18 cellular contexts compared by ENCODE assay signal in genomic region chr1:197486948-197487347, GRCh38.
DNase-seq lines count a peak whose midpoint lies in the region; ATAC-seq, FAIRE-seq and TF ChIP-seq lines count a peak whose summit lies in the region.
"Had no signal": no experiment of that assay in that cellular context is flagged by ENCODE, and none has a peak within 500 bp of the region (broad histone marks: within the 10 kb centered on the region; RNA-seq: fewer than 3 reads in every experiment).

No MANE protein-coding gene starts in this region.

- peaks cover 0 to 4% (median 3%) of the 10 kb centered on the region in 3 donors for H3K4me1 ChIP-seq in pancreas

- peaks cover under 1% of the 10 kb centered on the region for H3K4me1 Mint-ChIP-seq in activated CD4-positive, alpha-beta T cell treated with anti-CD3 and anti-CD28 coated beads, Interleukin-2, amount 10 ng/mL, durations not matched to agents 24 days and 14 days
- H3K4me1 Mint-ChIP-seq in activated CD4-positive, alpha-beta T cell treated with anti-CD3 and anti-CD28 coated beads, Interleukin-2, amount 10 ng/mL, durations not matched to agents 7 days and 5 days = peaks cover 1% of the 10 kb centered on the region
- H3K4me1 Mint-ChIP-seq: IgD-negative memory B cell had no signal

- H3K27ac ChIP-seq in brain microvascular endothelial cell (no peak overlapping the region), pancreas (no peak overlapping the region)

- in situ Hi-C loops in brain microvascular endothelial cell (cut with HindIII; ENCODE audit: low pct_ligation_motif_present, low sequenced_read_pairs) = no loop called here

- 76 to 78% methylated on average over 2 of the region's 2 CpGs for WGBS in pancreas, 2 donors

- no peaks in the 10 kb centered on the region for H3K9me3 ChIP-seq in pancreas

- no peaks in the 10 kb centered on the region for H3K36me3 Mint-ChIP-seq in activated CD4-positive, alpha-beta T cell treated with anti-CD3 and anti-CD28 coated beads, Interleukin-2, amount 10 ng/mL, durations not matched to agents 24 days and 14 days (ENCODE audit: low read depth)
- H3K36me3 Mint-ChIP-seq in activated CD4-positive, alpha-beta T cell treated with anti-CD3 and anti-CD28 coated beads, Interleukin-2, amount 10 ng/mL, durations not matched to agents 7 days and 5 days (ENCODE audit: low read depth) = no peaks in the 10 kb centered on the region
- H3K36me3 Mint-ChIP-seq: activated naive CD8-positive, alpha-beta T cell treated with anti-CD3 and anti-CD28 coated beads for 36 hours had no signal

- H3K27me3 ChIP-seq in brain microvascular endothelial cell (replicated peaks) (no peaks in the 10 kb centered on the region), pancreas (no peaks in the 10 kb centered on the region)

- CTCF ChIA-PET in activated CD4-positive, alpha-beta T cell treated with anti-CD3 and anti-CD28 coated beads, Interleukin-2, amount 10 ng/mL, durations not matched to agents 7 days and 5 days (lab: Charles Lee) = no interaction called here

- TF ChIP-seq CTCF in brain microvascular endothelial cell (IDR thresholded peaks at IDR 0.05; ENCODE audit: low read depth, low read length, missing control alignments) = no peak
- no peak for TF ChIP-seq CTCF in pancreas (IDR thresholded peaks at IDR 0.05)

- DNase-seq in NCI-H2196 (lab: John Stamatoyannopoulos, UW; ENCODE audit: unreplicated experiment) (peak; percentile 42), NCI-H2196 treated with DMSO at 0.1 percent for 48 hours (lab: John Stamatoyannopoulos, UW; ENCODE audit: unreplicated experiment) (no peak), NCI-H2029 treated with DMSO at 0.1 percent for 48 hours (lab: John Stamatoyannopoulos, UW) (peak; percentile 38), brain microvascular endothelial cell (peak; percentile 15), pancreas (peak in 2 of 6 donors; percentile 23 to 25)
- DNase-seq in activated CD4-positive, alpha-beta T cell treated with anti-CD3 and anti-CD28 coated beads, Interleukin-2, amount 10 ng/mL, durations not matched to agents 24 days and 14 days = no peak
- DNase-seq in activated CD4-positive, alpha-beta T cell treated with anti-CD3 and anti-CD28 coated beads, Interleukin-2, amount 10 ng/mL, durations not matched to agents 7 days and 5 days = no peak
- no peak for DNase-seq in activated naive CD4-positive, alpha-beta T cell treated with Interleukin-2 at 50 U/mL for 16 hours
- DNase-seq: activated CD8-positive, alpha-beta memory T cell treated with anti-CD3 and anti-CD28 coated beads, Interleukin-2, amount 10 ng/mL, durations not matched to agents 7 days and 5 days; activated naive CD8-positive, alpha-beta T cell treated with anti-CD3 and anti-CD28 coated beads for 36 hours; effector memory CD8-positive, alpha-beta T cell; head of caudate nucleus; NCI-H2171 treated with DMSO at 0.1 percent for 48 hours; occipital lobe; trophoblast cell had no signal

- H3K27ac Mint-ChIP-seq in activated CD4-positive, alpha-beta T cell treated with anti-CD3 and anti-CD28 coated beads, Interleukin-2, amount 10 ng/mL, durations not matched to agents 24 days and 14 days = no peak overlapping the region
- H3K27ac Mint-ChIP-seq in activated CD4-positive, alpha-beta T cell treated with anti-CD3 and anti-CD28 coated beads, Interleukin-2, amount 10 ng/mL, durations not matched to agents 7 days and 5 days = no peak overlapping the region
- H3K27ac Mint-ChIP-seq: activated CD8-positive, alpha-beta memory T cell treated with anti-CD3 and anti-CD28 coated beads, Interleukin-2, amount 10 ng/mL, durations not matched to agents 7 days and 5 days; activated naive CD8-positive, alpha-beta T cell treated with anti-CD3 and anti-CD28 coated beads for 36 hours; effector memory CD8-positive, alpha-beta T cell; IgD-negative memory B cell had no signal

- H3K27me3 Mint-ChIP-seq in activated CD4-positive, alpha-beta T cell treated with anti-CD3 and anti-CD28 coated beads, Interleukin-2, amount 10 ng/mL, durations not matched to agents 24 days and 14 days = peaks cover 11% of the 10 kb centered on the region
- H3K27me3 Mint-ChIP-seq in activated CD4-positive, alpha-beta T cell treated with anti-CD3 and anti-CD28 coated beads, Interleukin-2, amount 10 ng/mL, durations not matched to agents 7 days and 5 days = peaks cover 4% of the 10 kb centered on the region

- H3K9me3 Mint-ChIP-seq in activated CD4-positive, alpha-beta T cell treated with anti-CD3 and anti-CD28 coated beads, Interleukin-2, amount 10 ng/mL, durations not matched to agents 24 days and 14 days = no peaks in the 10 kb centered on the region
- H3K9me3 Mint-ChIP-seq in activated CD4-positive, alpha-beta T cell treated with anti-CD3 and anti-CD28 coated beads, Interleukin-2, amount 10 ng/mL, durations not matched to agents 7 days and 5 days = no peaks in the 10 kb centered on the region
- H3K9me3 Mint-ChIP-seq: effector memory CD8-positive, alpha-beta T cell had no signal

- POLR2A ChIA-PET in activated CD4-positive, alpha-beta T cell treated with anti-CD3 and anti-CD28 coated beads, Interleukin-2, amount 10 ng/mL, durations not matched to agents 7 days and 5 days (lab: Charles Lee) = no interaction called here

- no peak for FAIRE-seq in pancreas (lab: Jason Lieb, UNC)
- FAIRE-seq: D721Med, GM12891 had no signal

- H3K4me3 Mint-ChIP-seq in activated CD4-positive, alpha-beta T cell treated with anti-CD3 and anti-CD28 coated beads, Interleukin-2, amount 10 ng/mL, durations not matched to agents 24 days and 14 days = no peak overlapping the region
- H3K4me3 Mint-ChIP-seq in activated CD4-positive, alpha-beta T cell treated with anti-CD3 and anti-CD28 coated beads, Interleukin-2, amount 10 ng/mL, durations not matched to agents 7 days and 5 days = no peak overlapping the region
- H3K4me3 Mint-ChIP-seq: activated CD8-positive, alpha-beta memory T cell treated with anti-CD3 and anti-CD28 coated beads, Interleukin-2, amount 10 ng/mL, durations not matched to agents 7 days and 5 days; activated naive CD8-positive, alpha-beta T cell treated with anti-CD3 and anti-CD28 coated beads for 36 hours; effector memory CD8-positive, alpha-beta T cell had no signal

- H3K4me3 ChIP-seq in brain microvascular endothelial cell (ENCODE audit: low read depth, low read length) = no peak overlapping the region
- H3K4me3 ChIP-seq in pancreas = no peak overlapping the region

- intact Hi-C loops in pancreas (cut with DNase I) = no loop called here
- intact Hi-C loops in activated CD4-positive, alpha-beta T cell treated with anti-CD3 and anti-CD28 coated beads, Interleukin-2, amount 10 ng/mL, durations not matched to agents 24 days and 14 days (cut with micrococcal nuclease) = no loop called here

- peak; percentile 24 to 60 (median 54) for ATAC-seq in pancreas
- ATAC-seq: activated CD8-positive, alpha-beta memory T cell treated with anti-CD3 and anti-CD28 coated beads, Interleukin-2, amount 10 ng/mL, durations not matched to agents 7 days and 5 days; effector memory CD8-positive, alpha-beta T cell had no signal

- H3K36me3 ChIP-seq in brain microvascular endothelial cell (replicated peaks) (no peaks in the 10 kb centered on the region), pancreas (no peaks in the 10 kb centered on the region)

Comparison
In these comparisons a context has a peak if more than half of its experiments do, and no peak if none do; other contexts are left out.
1. DNase-seq: peak in NCI-H2196 (single experiment), NCI-H2029 treated with DMSO at 0.1 percent for 48 hours (single experiment) and brain microvascular endothelial cell (single experiment); none in NCI-H2196 treated with DMSO at 0.1 percent for 48 hours (single experiment), activated CD4-positive, alpha-beta T cell treated with anti-CD3 and anti-CD28 coated beads, Interleukin-2, amount 10 ng/mL, durations not matched to agents 24 days and 14 days (single experiment), activated CD4-positive, alpha-beta T cell treated with anti-CD3 and anti-CD28 coated beads, Interleukin-2, amount 10 ng/mL, durations not matched to agents 7 days and 5 days (single experiment) and activated naive CD4-positive, alpha-beta T cell treated with Interleukin-2 at 50 U/mL for 16 hours (single experiment).